In the genomic region with DNA sequence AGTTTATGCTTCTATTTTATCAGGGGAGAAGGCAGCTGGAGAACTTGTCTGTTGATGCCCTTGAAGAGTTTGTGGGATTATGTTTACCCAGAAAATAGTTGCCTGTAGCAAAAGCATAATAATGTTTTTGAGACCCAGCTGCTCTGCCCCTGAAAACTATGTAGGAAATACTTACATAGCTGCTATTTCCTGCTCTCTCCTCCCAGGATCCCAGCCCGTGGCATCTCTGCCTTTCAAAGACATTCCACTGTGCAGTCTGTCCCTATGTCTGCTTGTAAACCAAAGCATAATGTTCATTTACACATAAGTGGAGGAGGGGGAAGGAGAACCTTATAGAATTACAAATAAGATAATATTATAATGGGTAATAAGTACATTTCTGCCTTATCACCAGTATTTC, we compare ENCODE assay signal across 28 cellular contexts.
A peak's percentile ranks its signal among the peaks of the same experiment; 100 is the strongest.
DNase-seq lines count a peak whose midpoint lies in the region; ATAC-seq and TF ChIP-seq lines count a peak whose summit lies in the region.
"Had no signal": no experiment of that assay in that cellular context is flagged by ENCODE, and none has a peak within 500 bp of the region (broad histone marks: within the 10 kb centered on the region; RNA-seq: fewer than 3 reads in every experiment).

No MANE protein-coding gene starts in this region.

- no peak for TF ChIP-seq CTCF in A673 (conservative IDR thresholded peaks at IDR 0.05; ENCODE audit: low read depth, low read length)
- TF ChIP-seq CTCF in brain microvascular endothelial cell (IDR thresholded peaks at IDR 0.05; ENCODE audit: low read depth, low read length, missing control alignments): no peak

- H3K27me3 ChIP-seq in A673 (replicated peaks; ENCODE audit: insufficient read depth, low read depth, low read length, poor library complexity): no peaks in the 10 kb centered on the region
- H3K27me3 ChIP-seq in brain microvascular endothelial cell (replicated peaks): no peaks in the 10 kb centered on the region
- H3K27me3 ChIP-seq: upper lobe of right lung had no signal

- POLR2A ChIA-PET in A673 (lab: Charles Lee; ENCODE audit: low non-redundant PET): no interaction called here

- intact Hi-C loops in A673 (cut with micrococcal nuclease; ENCODE audit: unreplicated experiment): no loop called here

- in situ Hi-C loops in brain microvascular endothelial cell (cut with HindIII; ENCODE audit: low pct_ligation_motif_present, low sequenced_read_pairs): no loop called here

- H3K27ac ChIP-seq in A673 (ENCODE audit: low read depth, low read length, poor library complexity, severe bottlenecking): peak overlapping the region; percentile 12
- no peak overlapping the region for H3K27ac ChIP-seq in brain microvascular endothelial cell
- H3K27ac ChIP-seq: 22Rv1, epithelial cell of prostate, foreskin keratinocyte, upper lobe of right lung, VCaP had no signal

- no peaks in the 10 kb centered on the region for H3K36me3 ChIP-seq in A673 (ENCODE audit: insufficient read depth, low read length, poor library complexity, severe bottlenecking)
- H3K36me3 ChIP-seq in brain microvascular endothelial cell (replicated peaks): no peaks in the 10 kb centered on the region
- H3K36me3 ChIP-seq: upper lobe of right lung had no signal

- CTCF ChIA-PET in A673 (lab: Charles Lee): no interaction called here

- no TSS peak for BruUV-seq in A673 (replicated peaks; lab: Mats Ljungman, UMichigan)

- no peaks in the 10 kb centered on the region for H3K9me3 ChIP-seq in A673 (ENCODE audit: low read depth, low read length, poor library complexity, severe bottlenecking)
- H3K9me3 ChIP-seq: mucosa of descending colon, upper lobe of right lung had no signal

- H3K4me1 ChIP-seq in A673 (ENCODE audit: insufficient read depth, low read length, poor library complexity, severe bottlenecking): peaks cover 38% of the 10 kb centered on the region
- H3K4me1 ChIP-seq: foreskin keratinocyte, upper lobe of right lung had no signal

- ATAC-seq in GM18505 (IDR thresholded peaks at IDR 0.05; ENCODE audit: unreplicated experiment): no peak
- ATAC-seq: activated CD8-positive, alpha-beta memory T cell treated with anti-CD3 and anti-CD28 coated beads, Interleukin-2, amount 10 ng/mL, durations not matched to agents 7 days and 5 days; activated T-cell treated with anti-CD3 and anti-CD28 coated beads, Interleukin-2, amount 50 U/mL, for 72 hours; CD8-positive, alpha-beta T cell; foreskin keratinocyte; K562; mucosa of descending colon; upper lobe of right lung had no signal

- H3K4me3 ChIP-seq in A673 (ENCODE audit: low read depth, low read length, poor library complexity, severe bottlenecking) (no peak overlapping the region), brain microvascular endothelial cell (ENCODE audit: low read depth, low read length) (no peak overlapping the region)
- H3K4me3 ChIP-seq: K562, mucosa of descending colon, upper lobe of right lung had no signal

- no peak for TF ChIP-seq POLR2A in GM18505 (IDR thresholded peaks at IDR 0.05; ENCODE audit: borderline replicate concordance, extremely low read depth, insufficient read depth, insufficient read length)

- peak; percentile 66 for DNase-seq in A673 (ENCODE audit: low spot score)
- peak; percentile 38 for DNase-seq in LHCN-M2 (ENCODE audit: low read depth)
- DNase-seq in brain microvascular endothelial cell: peak; percentile 24
- peak; percentile 12 for DNase-seq in iPS-NIHi11 (ENCODE audit: low spot score)
- DNase-seq in putamen (ENCODE audit: low spot score): no peak
- no peak for DNase-seq in globus pallidus (ENCODE audit: low spot score)
- DNase-seq in NCI-H524 (lab: John Stamatoyannopoulos, UW): no peak
- DNase-seq: activated CD4-positive, alpha-beta T cell treated with anti-CD3 and anti-CD28 coated beads, Interleukin-2, amount 10 ng/mL, durations not matched to agents 7 days and 5 days; activated CD8-positive, alpha-beta memory T cell treated with anti-CD3 and anti-CD28 coated beads, Interleukin-2, amount 10 ng/mL, durations not matched to agents 7 days and 5 days; activated naive CD4-positive, alpha-beta T cell treated with Interleukin-2 at 50 U/mL for 16 hours; activated T-cell treated with anti-CD3 and anti-CD28 coated beads, Interleukin-2, amount 50 U/mL, for 72 hours; AML-193; CD8-positive, alpha-beta T cell; central memory CD4-positive, alpha-beta T cell; DMS153; foreskin keratinocyte; GF-D8; hippocampal formation; mucosa of descending colon; NCI-H146; NCI-H510A treated with DMSO at 0.1 percent for 48 hours; stimulated activated CD4-positive, alpha-beta T cell treated with anti-CD3 and anti-CD28 coated beads, Interleukin-1b, Interleukin-23, amount 100 ng/mL, for 48 hours; upper lobe of right lung had no signal

Comparison
In these comparisons a context has a peak if more than half of its experiments do, and no peak if none do; other contexts are left out.
1. DNase-seq: peak in A673 (single experiment), LHCN-M2 (single experiment), brain microvascular endothelial cell (single experiment) and iPS-NIHi11 (single experiment); none in putamen (single experiment), globus pallidus (single experiment) and NCI-H524 (0 of 2).